8 cellular contexts compared by ENCODE assay signal in the genomic region with DNA sequence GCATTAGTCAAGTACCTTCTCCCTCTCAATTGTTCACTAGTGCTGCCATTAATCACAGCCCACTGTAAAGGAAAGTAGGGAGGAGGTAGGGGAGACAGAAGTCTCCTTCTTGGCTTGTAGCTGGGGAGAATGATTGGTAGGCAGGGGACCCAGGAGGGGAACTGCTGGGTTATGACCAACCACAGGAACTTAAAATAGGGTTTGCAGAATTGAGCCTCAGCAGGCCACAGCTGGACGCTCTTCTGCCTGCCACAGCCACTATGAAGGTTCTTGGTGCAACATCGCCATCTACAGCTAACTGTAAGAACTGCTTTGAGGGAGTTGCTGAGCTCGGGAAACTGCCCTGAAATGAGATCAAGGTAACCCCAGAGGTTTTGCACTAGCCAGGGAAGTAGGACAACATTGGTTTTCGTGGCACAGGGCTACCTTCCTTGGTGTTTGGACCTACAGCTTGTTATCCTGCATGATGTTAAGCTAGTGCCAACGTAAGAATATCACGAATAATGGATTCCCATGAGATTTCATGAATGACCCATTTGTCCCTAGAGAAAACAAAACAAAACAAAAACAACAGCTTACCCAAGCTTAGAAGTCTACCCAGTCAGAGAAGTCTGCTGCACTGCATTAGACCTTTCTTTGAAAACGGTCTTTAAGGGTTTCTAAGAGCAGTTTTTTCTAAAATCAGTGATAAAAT.
DNase-seq lines count a peak whose midpoint lies in the region; ATAC-seq, FAIRE-seq and TF ChIP-seq lines count a peak whose summit lies in the region.

No MANE protein-coding gene starts in this region.

- no peaks in the 10 kb centered on the region for H3K36me3 Mint-ChIP-seq in T-helper 2 cell treated with Interferon-gamma antibody and Interleukin-4, amounts not matched to agents 5 μg/mL and 100 μg/mL, for 36 hours (ENCODE audit: low read depth)

- TF ChIP-seq CTCF in A549 (IDR thresholded peaks at IDR 0.05): peak; percentile 31; the same call in 2 of the 3 replicates
- peak; percentile 83 for TF ChIP-seq CTCF in GM12872 (IDR thresholded peaks at IDR 0.05; ENCODE audit: insufficient read depth, low read depth, low read length)
- peak; percentile 96 for TF ChIP-seq CTCF in LNCaP clone FGC (IDR thresholded peaks at IDR 0.05; ENCODE audit: control insufficient read depth, extremely low read depth, insufficient read depth)
- TF ChIP-seq CTCF in RWPE2 (IDR thresholded peaks at IDR 0.05; ENCODE audit: poor library complexity, severe bottlenecking): peak; percentile 70
- peak; percentile 76 for TF ChIP-seq CTCF in epithelial cell of esophagus (IDR thresholded peaks at IDR 0.05; ENCODE audit: insufficient read depth, low read depth, low read length, missing control alignments)
- TF ChIP-seq CTCF in mucosa of descending colon (IDR thresholded peaks at IDR 0.05): peak; percentile 19

- POLR2A ChIA-PET in A549 (lab: Yijun Ruan, JAX) (no interaction called here), HEK293T (lab: Yijun Ruan, JAX) (no interaction called here)

- H3K4me1 ChIP-seq in A549 (no peaks in the 10 kb centered on the region), RWPE2 (ENCODE audit: insufficient read depth, poor library complexity, severe bottlenecking) (no peaks in the 10 kb centered on the region), mucosa of descending colon (ENCODE audit: low read depth) (no peaks in the 10 kb centered on the region)

- no peak overlapping the region for H3K4me2 ChIP-seq in A549

- no peaks in the 10 kb centered on the region for H3K27me3 ChIP-seq in RWPE2 (ENCODE audit: insufficient read depth, poor library complexity, severe bottlenecking)

- peak in 1 of 2 experiments; percentile 82; a peak in 3 of 6 replicates for ATAC-seq in A549
- ATAC-seq in RWPE2 (ENCODE audit: low read depth): peak; percentile 71; the same call in 2 of the 3 replicates
- peak; percentile 74 for ATAC-seq in mucosa of descending colon

- TF ChIP-seq EP300 in A549 (IDR thresholded peaks at IDR 0.05): no peak

- FAIRE-seq in A549 (lab: Jason Lieb, UNC): no peak

- TF ChIP-seq RAD21 in A549 (conservative IDR thresholded peaks at IDR 0.05 in 1 of 2, IDR thresholded peaks at IDR 0.05 in 1 of 2): peak; percentile 53 to 68; a peak in 4 of 5 replicates

- intact Hi-C loops in mucosa of descending colon (cut with DNase I, micrococcal nuclease): loop anchor here in 1 of 2 donors (10.0 kb wide), 1 partner anchor 1060 kb away; no protein-coding TSS in a partner anchor

- H3K27ac ChIP-seq in A549 (no peak overlapping the region), RWPE2 (ENCODE audit: poor library complexity, severe bottlenecking) (no peak overlapping the region)

- H3K27me3 Mint-ChIP-seq in T-helper 2 cell treated with Interferon-gamma antibody and Interleukin-4, amounts not matched to agents 5 μg/mL and 100 μg/mL, for 36 hours (ENCODE audit: low read depth): no peaks in the 10 kb centered on the region

- H3K9me3 Mint-ChIP-seq in T-helper 2 cell treated with Interferon-gamma antibody and Interleukin-4, amounts not matched to agents 5 μg/mL and 100 μg/mL, for 36 hours: peaks cover 4% of the 10 kb centered on the region

- TF ChIP-seq POLR2A in A549 (IDR thresholded peaks at IDR 0.05; ENCODE audit: low read length): no peak

- 1% methylated on average over 7 of the region's 7 CpGs for WGBS in A549 (ENCODE audit: missing lambda C conversion rate)

- H3K36me3 ChIP-seq in RWPE2 (ENCODE audit: low read depth) (no peaks in the 10 kb centered on the region), mucosa of descending colon (ENCODE audit: low read depth) (no peaks in the 10 kb centered on the region)

- peak in 1 of 2 experiments; percentile 48 for DNase-seq in A549 (ENCODE audit: low read depth in 1 of 2, low spot score in 1 of 2)
- DNase-seq in HEK293T (ENCODE audit: extremely low spot score): peak; percentile 37
- peak; percentile 72 for DNase-seq in LNCaP clone FGC (ENCODE audit: low read depth)
- DNase-seq in RWPE2 (ENCODE audit: low spot score): no peak
- DNase-seq in epithelial cell of esophagus (ENCODE audit: low read depth): peak; percentile 65
- DNase-seq in mucosa of descending colon: peak in 1 of 3 donors; percentile 38
- no peak for DNase-seq in T-helper 2 cell treated with Interferon-gamma antibody and Interleukin-4, amounts not matched to agents 5 μg/mL and 100 μg/mL, for 36 hours (ENCODE audit: low spot score)

- H3K9me3 ChIP-seq in A549: no peaks in the 10 kb centered on the region
- H3K9me3 ChIP-seq in RWPE2 (ENCODE audit: severe bottlenecking): no peaks in the 10 kb centered on the region
- H3K9me3 ChIP-seq in mucosa of descending colon: no peaks in the 10 kb centered on the region

- no peaks in the 10 kb centered on the region for H3K4me1 Mint-ChIP-seq in T-helper 2 cell treated with Interferon-gamma antibody and Interleukin-4, amounts not matched to agents 5 μg/mL and 100 μg/mL, for 36 hours (ENCODE audit: low read depth)

- no peak overlapping the region for H3K4me3 Mint-ChIP-seq in T-helper 2 cell treated with Interferon-gamma antibody and Interleukin-4, amounts not matched to agents 5 μg/mL and 100 μg/mL, for 36 hours

- H3K27ac Mint-ChIP-seq in T-helper 2 cell treated with Interferon-gamma antibody and Interleukin-4, amounts not matched to agents 5 μg/mL and 100 μg/mL, for 36 hours: no peak overlapping the region

- H3K4me3 ChIP-seq in A549: no peak overlapping the region
- no peak overlapping the region for H3K4me3 ChIP-seq in LNCaP clone FGC (ENCODE audit: low read depth, low read length)
- no peak overlapping the region for H3K4me3 ChIP-seq in RWPE2 (ENCODE audit: severe bottlenecking)
- H3K4me3 ChIP-seq in epithelial cell of esophagus (ENCODE audit: low read length): no peak overlapping the region
- H3K4me3 ChIP-seq in mucosa of descending colon: no peak overlapping the region

- CTCF ChIA-PET in A549 (lab: Yijun Ruan, JAX): interaction anchor here (0.7 to 1.3 kb wide), 5 partner anchors 11 to 1064 kb away, joined by 3 to 5 read pairs (median 4); no protein-coding TSS in a partner anchor
- CTCF ChIA-PET in HEK293T (lab: Yijun Ruan, JAX): interaction anchor here (1.2 kb wide), 1 partner anchor 1064 kb away, joined by 6 read pairs; no protein-coding TSS in a partner anchor

TF ChIP-seq in A549, 52 proteins besides CTCF, POLR2A, EP300 and RAD21:
- TF ChIP-seq SMC3 (IDR thresholded peaks at IDR 0.05) (peak; percentile 24; the same call in 1 of the 3 replicates), HOXB13 (CRISPR knock-in tag; IDR thresholded peaks at IDR 0.05; ENCODE audit: low read depth) (no peak)

TF ChIP-seq in HEK293T, 16 proteins besides CTCF, POLR2A, EP300 and RAD21:
- TF ChIP-seq CTBP1 (IDR thresholded peaks at IDR 0.05; ENCODE audit: borderline replicate concordance): no peak
- TF ChIP-seq PKNOX1 (IDR thresholded peaks at IDR 0.05): no peak
- TF ChIP-seq SP1 (IDR thresholded peaks at IDR 0.05): no peak
- no peak for TF ChIP-seq TARDBP (IDR thresholded peaks at IDR 0.05)
- TF ChIP-seq FOXA1 (IDR thresholded peaks at IDR 0.05): no peak
- TF ChIP-seq ARNT (IDR thresholded peaks at IDR 0.05): no peak
- TF ChIP-seq NFRKB (IDR thresholded peaks at IDR 0.05): no peak
- no peak for TF ChIP-seq FOXM1 (IDR thresholded peaks at IDR 0.05; ENCODE audit: borderline replicate concordance)
- no peak for TF ChIP-seq SUZ12 (IDR thresholded peaks at IDR 0.05)
- TF ChIP-seq FOXK2 (IDR thresholded peaks at IDR 0.05): no peak
- no peak for TF ChIP-seq L3MBTL2 (conservative IDR thresholded peaks at IDR 0.05)
- TF ChIP-seq BHLHE40 (IDR thresholded peaks at IDR 0.05; ENCODE audit: borderline replicate concordance): no peak
- no peak for TF ChIP-seq LEF1 (IDR thresholded peaks at IDR 0.05; ENCODE audit: borderline replicate concordance)
- TF ChIP-seq ELF4 (IDR thresholded peaks at IDR 0.05): no peak
TF ChIP-seq in HEK293T: peak in this region for 0.

Comparison
In these comparisons a context has a peak if more than half of its experiments do, and no peak if none do; other contexts are left out.
1. DNase-seq: peak in HEK293T (single experiment), LNCaP clone FGC (single experiment) and epithelial cell of esophagus (single experiment); none in RWPE2 (single experiment) and T-helper 2 cell treated with Interferon-gamma antibody and Interleukin-4, amounts not matched to agents 5 μg/mL and 100 μg/mL, for 36 hours (single experiment).
2. CTCF ChIP-seq: peak in every context shown above with its lines; median percentile 96 in LNCaP clone FGC; 83 in GM12872; 76 in epithelial cell of esophagus; 70 in RWPE2; 31 in A549; 19 in mucosa of descending colon.